In the genomic region with DNA sequence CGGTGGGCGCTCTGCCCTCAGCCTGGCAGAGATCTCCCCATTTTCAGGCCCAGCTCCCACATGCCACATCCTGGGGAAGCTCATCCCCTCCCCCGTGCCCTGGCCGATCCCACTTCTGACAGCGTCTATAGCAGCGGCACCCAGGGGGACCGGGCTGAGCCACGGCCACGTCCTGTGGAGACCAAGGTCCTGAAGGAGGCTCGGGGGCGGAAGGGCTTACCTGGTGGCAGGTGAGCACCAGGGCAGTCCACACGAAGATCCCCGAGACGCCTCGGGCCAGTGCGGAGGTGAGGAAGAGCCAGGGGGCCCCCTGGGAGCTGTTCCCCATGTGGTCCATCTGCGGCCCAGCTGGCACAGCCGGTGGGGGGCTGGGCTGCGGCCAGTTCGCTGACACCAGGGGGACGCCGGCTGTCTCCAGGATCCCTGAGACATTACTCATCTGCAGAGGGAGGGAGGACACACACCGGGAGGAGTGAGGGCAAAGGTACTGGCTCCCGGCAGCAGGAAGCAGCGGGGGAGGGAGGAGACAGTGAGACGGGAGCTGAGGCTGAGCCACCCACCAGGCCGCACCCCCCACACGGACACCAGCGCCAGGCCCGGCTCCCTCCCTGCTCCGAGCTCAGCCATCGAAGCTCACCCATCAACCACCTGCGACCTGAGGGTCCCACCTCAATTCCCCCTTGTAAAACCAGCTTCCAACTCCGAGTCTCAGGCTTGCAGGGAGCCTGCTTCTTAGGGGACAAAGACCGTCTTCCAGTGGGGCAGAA, we compare ENCODE assay signal across 8 cellular contexts. TPM values are rescaled to one million over a fixed set of nuclear protein-coding genes. Genes with fewer than 3 reads are reported as not detected.
A peak's percentile ranks its signal among the peaks of the same experiment; 100 is the strongest.
DNase-seq lines count a peak whose midpoint lies in the region; ATAC-seq and TF ChIP-seq lines count a peak whose summit lies in the region.

No MANE protein-coding gene starts in this region.

- H3K4me3 Mint-ChIP-seq in natural killer cell treated with Interleukin-12 subunit alpha and Interleukin-12 subunit beta and Interleukin-15 and Interleukin-18, amount 100 ng/mL, for 72 hours: no peak overlapping the region

- H3K9me3 Mint-ChIP-seq in natural killer cell treated with Interleukin-12 subunit alpha and Interleukin-12 subunit beta and Interleukin-15 and Interleukin-18, amount 100 ng/mL, for 72 hours: no peaks in the 10 kb centered on the region

- no peaks in the 10 kb centered on the region for H3K9me3 ChIP-seq in heart right ventricle

- H3K4me1 ChIP-seq in heart right ventricle: peaks cover 8 to 26% (median 19%) of the 10 kb centered on the region in 9 donors

- ATAC-seq in heart right ventricle (peak in 6 of 8 donors; percentile 4 to 31 (median 12)), HG02642 (IDR thresholded peaks at IDR 0.05; ENCODE audit: poor library complexity, unreplicated experiment) (no peak)
- no peak for ATAC-seq in natural killer cell treated with Interleukin-12 subunit alpha and Interleukin-12 subunit beta and Interleukin-15 and Interleukin-18, amount 100 ng/mL, for 72 hours

- DNase-seq in heart right ventricle (peak in 1 of 2 donors; percentile 18), cardiac septum (ENCODE audit: low spot score) (no peak), T1000 (lab: John Stamatoyannopoulos, UW) (peak; percentile 75), islet precursor cell (peak; percentile 98), middle frontal gyrus (ENCODE audit: extremely low spot score, low spot score) (no peak)
- DNase-seq in natural killer cell treated with Interleukin-12 subunit alpha and Interleukin-12 subunit beta and Interleukin-15 and Interleukin-18, amount 100 ng/mL, for 72 hours (ENCODE audit: low spot score): no peak
- DNase-seq in activated T-cell treated with anti-CD3 and anti-CD28 coated beads, Interleukin-2, amount 50 U/mL, for 1 hour: no peak

- no peaks in the 10 kb centered on the region for H3K36me3 ChIP-seq in heart right ventricle

- no peaks in the 10 kb centered on the region for H3K36me3 Mint-ChIP-seq in natural killer cell treated with Interleukin-12 subunit alpha and Interleukin-12 subunit beta and Interleukin-15 and Interleukin-18, amount 100 ng/mL, for 72 hours

- no peak overlapping the region for H3K27ac ChIP-seq in heart right ventricle

- no peak for TF ChIP-seq CTCF in heart right ventricle (IDR thresholded peaks at IDR 0.05)

- H3K27me3 ChIP-seq in heart right ventricle: no peaks in the 10 kb centered on the region

- H3K27me3 Mint-ChIP-seq in natural killer cell treated with Interleukin-12 subunit alpha and Interleukin-12 subunit beta and Interleukin-15 and Interleukin-18, amount 100 ng/mL, for 72 hours: no peaks in the 10 kb centered on the region

- H3K27ac Mint-ChIP-seq in natural killer cell treated with Interleukin-12 subunit alpha and Interleukin-12 subunit beta and Interleukin-15 and Interleukin-18, amount 100 ng/mL, for 72 hours: no peak overlapping the region

- no peak overlapping the region for H3K4me3 ChIP-seq in heart right ventricle

- H3K4me1 Mint-ChIP-seq in natural killer cell treated with Interleukin-12 subunit alpha and Interleukin-12 subunit beta and Interleukin-15 and Interleukin-18, amount 100 ng/mL, for 72 hours (ENCODE audit: low read depth in 2 of 2): no peaks in the 10 kb centered on the region

- intact Hi-C loops in heart right ventricle (cut with DNase I) (loop anchor here in 9 of 10 donors (5.0 to 10.0 kb wide), 3 partner anchors 48 to 53 kb away; partner anchors contain the start of gene INTS1 (in 2 of the 9)), cardiac septum (cut with DNase I) (no loop called here)

- WGBS in heart right ventricle, 2 donors: 37 to 45% methylated on average over 33 to 35 of the region's 35 CpGs

RNA-seq across cellular contexts. Expression of gene TMEM184A, which starts 0.8 kb away (rescaled TPM):
- under 1 TPM; 0.09 to 0.85 (median 0.51) TPM for total RNA-seq in heart right ventricle
- polyA plus RNA-seq in heart right ventricle: 1 to 10 TPM in 1 of 2 donors, under 1 TPM in 1; 0.45 to 1.2 TPM
- total RNA-seq in cardiac septum: 0.08 TPM
- total RNA-seq in natural killer cell treated with Interleukin-12 subunit alpha and Interleukin-12 subunit beta and Interleukin-15 and Interleukin-18, amount 100 ng/mL, for 72 hours: not detected

RNA-seq across cellular contexts. Expression of gene PSMG3, which starts 14.6 kb away (rescaled TPM):
- total RNA-seq in heart right ventricle (10 to 100 TPM in 8 of 10 donors, 1 to 10 TPM in 2; 7.3 to 14.1 (median 11.1) TPM), cardiac septum (12.1 TPM)
- polyA plus RNA-seq in heart right ventricle: 10 to 100 TPM; 44.6 to 45.7 TPM
- total RNA-seq in natural killer cell treated with Interleukin-12 subunit alpha and Interleukin-12 subunit beta and Interleukin-15 and Interleukin-18, amount 100 ng/mL, for 72 hours: 10 to 100 TPM; 23.2 to 69.1 TPM

RNA-seq across cellular contexts. Expression of gene MAFK, which starts 24.7 kb away (rescaled TPM):
- total RNA-seq in heart right ventricle: 100 to 1,000 TPM in 5 of 10 donors, 10 to 100 TPM in 5; 58.6 to 180 (median 106) TPM
- 100 to 1,000 TPM in 1 of 2 donors, 10 to 100 TPM in 1; 82.1 to 102 TPM for polyA plus RNA-seq in heart right ventricle
- 192 TPM for total RNA-seq in cardiac septum
- 10 to 100 TPM; 43.1 to 60.9 TPM for total RNA-seq in natural killer cell treated with Interleukin-12 subunit alpha and Interleukin-12 subunit beta and Interleukin-15 and Interleukin-18, amount 100 ng/mL, for 72 hours

RNA-seq across cellular contexts. Expression of gene INTS1, which starts 51.0 kb away (rescaled TPM):
- total RNA-seq in heart right ventricle (10 to 100 TPM; 41.5 to 59.4 (median 45.4) TPM), cardiac septum (54.7 TPM)
- polyA plus RNA-seq in heart right ventricle: 10 to 100 TPM; 42.4 to 58.0 TPM
- total RNA-seq in natural killer cell treated with Interleukin-12 subunit alpha and Interleukin-12 subunit beta and Interleukin-15 and Interleukin-18, amount 100 ng/mL, for 72 hours: 100 to 1,000 TPM in 1 of 2 donors, 10 to 100 TPM in 1; 79.0 to 153 TPM

Comparison
In these comparisons a context has a peak if more than half of its experiments do, and no peak if none do; other contexts are left out.
1. ATAC-seq: peak in heart right ventricle (6 of 8); none in HG02642 (single experiment) and natural killer cell treated with Interleukin-12 subunit alpha and Interleukin-12 subunit beta and Interleukin-15 and Interleukin-18, amount 100 ng/mL, for 72 hours (0 of 2).
2. DNase-seq: peak in T1000 (single experiment) and islet precursor cell (single experiment); none in cardiac septum (single experiment), middle frontal gyrus (single experiment), natural killer cell treated with Interleukin-12 subunit alpha and Interleukin-12 subunit beta and Interleukin-15 and Interleukin-18, amount 100 ng/mL, for 72 hours (single experiment) and activated T-cell treated with anti-CD3 and anti-CD28 coated beads, Interleukin-2, amount 50 U/mL, for 1 hour (single experiment).